In genomic region chr17:40409540-40409939, GRCh38 we compare ENCODE assay signal across 8 cellular contexts. TPM values are rescaled to one million over a fixed set of nuclear protein-coding genes. Genes with fewer than 3 reads are reported as not detected.
"Had no signal": no experiment of that assay in that cellular context is flagged by ENCODE, and none has a peak within 500 bp of the region (broad histone marks: within the 10 kb centered on the region; RNA-seq: fewer than 3 reads in every experiment).

No MANE protein-coding gene starts in this region.

RNA-seq across cellular contexts. Expression of gene GJD3, which starts 45.0 kb away (rescaled TPM):
- total RNA-seq: lower leg skin, mesothelial cell of epicardium, natural killer cell, progenitor cell of endocrine pancreas, smooth muscle cell, temporal lobe, tibial nerve had no signal
- polyA plus RNA-seq: neural cell had no signal
